8 cellular contexts compared by ENCODE assay signal in genomic region chr13:40069173-40070044, GRCh38.
DNase-seq lines count a peak whose midpoint lies in the region; ATAC-seq and TF ChIP-seq lines count a peak whose summit lies in the region.

No MANE protein-coding gene starts in this region.

- intact Hi-C loops in Right ventricle myocardium superior (cut with DNase I), result loop anchor here (2.0 kb wide), 1 partner anchor 613 kb away; no protein-coding TSS in a partner anchor

- peak; percentile 97 for ATAC-seq in Right ventricle myocardium superior (ENCODE audit: poor library complexity)

- H3K27ac Mint-ChIP-seq in progenitor cell of endocrine pancreas, result no peak overlapping the region
- H3K27ac Mint-ChIP-seq in type B pancreatic cell, result no peak overlapping the region

- H3K27me3 Mint-ChIP-seq in progenitor cell of endocrine pancreas, result peaks cover 9% of the 10 kb centered on the region
- no peaks in the 10 kb centered on the region for H3K27me3 Mint-ChIP-seq in type B pancreatic cell

- no peak overlapping the region for H3K4me3 Mint-ChIP-seq in progenitor cell of endocrine pancreas (ENCODE audit: low read depth)
- no peak overlapping the region for H3K4me3 Mint-ChIP-seq in type B pancreatic cell

- H3K36me3 Mint-ChIP-seq in progenitor cell of endocrine pancreas (ENCODE audit: insufficient read depth) (no peaks in the 10 kb centered on the region), type B pancreatic cell (no peaks in the 10 kb centered on the region)

- TF ChIP-seq CTCF in progenitor cell of endocrine pancreas (IDR thresholded peaks at IDR 0.05; ENCODE audit: unreplicated experiment) (peak; percentile 90), type B pancreatic cell (conservative IDR thresholded peaks at IDR 0.05) (peak; percentile 90)

- H3K9me3 Mint-ChIP-seq in progenitor cell of endocrine pancreas (ENCODE audit: low read depth) (no peaks in the 10 kb centered on the region), type B pancreatic cell (no peaks in the 10 kb centered on the region)

- DNase-seq in activated gamma-delta T cell treated with Interleukin-2 at 50 U/mL for 16 hours (peak; percentile 76), activated gamma-delta T cell (lab: John Stamatoyannopoulos, UW) (no peak), HT1080 (ENCODE audit: low read depth) (peak; percentile 58), SK-MEL-5 (ENCODE audit: low read depth, low spot score) (peak; percentile 86), Right ventricle myocardium superior (peak; percentile 79), progenitor cell of endocrine pancreas (ENCODE audit: low spot score, unreplicated experiment) (peak; percentile 58), type B pancreatic cell (ENCODE audit: extremely low spot score, unreplicated experiment) (no peak)
- peak; percentile 69 for DNase-seq in activated naive CD4-positive, alpha-beta T cell treated with anti-CD3 and anti-CD28 coated beads, Interleukin-2, amount 50 U/mL, for 16 hours

- in situ Hi-C loops in SK-MEL-5 (cut with HindIII; ENCODE audit: low pct_unique_long_range_greater_than_20kb, low sequenced_read_pairs), result no loop called here

- H3K4me1 Mint-ChIP-seq in progenitor cell of endocrine pancreas (ENCODE audit: low read depth), result peaks cover 13% of the 10 kb centered on the region
- peaks cover 10% of the 10 kb centered on the region for H3K4me1 Mint-ChIP-seq in type B pancreatic cell (ENCODE audit: unreplicated experiment)

Comparison
In these comparisons a context has a peak if more than half of its experiments do, and no peak if none do; other contexts are left out.
1. DNase-seq: peak in activated gamma-delta T cell treated with Interleukin-2 at 50 U/mL for 16 hours (single experiment), HT1080 (single experiment), SK-MEL-5 (single experiment), activated naive CD4-positive, alpha-beta T cell treated with anti-CD3 and anti-CD28 coated beads, Interleukin-2, amount 50 U/mL, for 16 hours (single experiment), Right ventricle myocardium superior (single experiment) and progenitor cell of endocrine pancreas (single experiment); none in activated gamma-delta T cell (single experiment) and type B pancreatic cell (single experiment).